10 cellular contexts compared by ENCODE assay signal in genomic region chr16:66364117-66364958, GRCh38. TPM values are rescaled to one million over a fixed set of nuclear protein-coding genes. Genes with fewer than 3 reads are reported as not detected.
A peak's percentile ranks its signal among the peaks of the same experiment; 100 is the strongest.
DNase-seq lines count a peak whose midpoint lies in the region; ATAC-seq and TF ChIP-seq lines count a peak whose summit lies in the region.
"Had no signal": no experiment of that assay in that cellular context is flagged by ENCODE, and none has a peak within 500 bp of the region (broad histone marks: within the 10 kb centered on the region; RNA-seq: fewer than 3 reads in every experiment).

No MANE protein-coding gene starts in this region.

- peaks cover 4% of the 10 kb centered on the region; the same call in 1 of the 2 replicates for H3K27me3 ChIP-seq in SJCRH30
- no peaks in the 10 kb centered on the region for H3K27me3 ChIP-seq in brain microvascular endothelial cell (replicated peaks)
- peaks cover 5% of the 10 kb centered on the region for H3K27me3 ChIP-seq in effector memory CD4-positive, alpha-beta T cell (replicated peaks; ENCODE audit: control insufficient read depth, insufficient read depth, low read length, poor library complexity, severe bottlenecking)

- H3K4me3 ChIP-seq in SJCRH30: no peak overlapping the region
- H3K4me3 ChIP-seq in fibroblast of villous mesenchyme (ENCODE audit: low read depth, low read length): no peak overlapping the region
- no peak overlapping the region for H3K4me3 ChIP-seq in brain microvascular endothelial cell (ENCODE audit: low read depth, low read length)
- no peak overlapping the region for H3K4me3 ChIP-seq in effector memory CD4-positive, alpha-beta T cell (ENCODE audit: insufficient read depth, low read depth, low read length, poor library complexity, severe bottlenecking)

- H3K9me3 ChIP-seq in SJCRH30 (replicated peaks): no peaks in the 10 kb centered on the region
- no peaks in the 10 kb centered on the region for H3K9me3 ChIP-seq in effector memory CD4-positive, alpha-beta T cell (ENCODE audit: control insufficient read depth, low read length)

- no peak for TF ChIP-seq CTCF in fibroblast of villous mesenchyme (IDR thresholded peaks at IDR 0.05; ENCODE audit: insufficient read depth, low read depth, low read length)
- TF ChIP-seq CTCF in progenitor cell of endocrine pancreas (IDR thresholded peaks at IDR 0.05; ENCODE audit: unreplicated experiment): no peak
- no peak for TF ChIP-seq CTCF in brain microvascular endothelial cell (IDR thresholded peaks at IDR 0.05; ENCODE audit: low read depth, low read length, missing control alignments)

- peak overlapping the region; percentile 8 for H3K27ac Mint-ChIP-seq in progenitor cell of endocrine pancreas

- peaks cover 4% of the 10 kb centered on the region; the same call in 1 of the 2 replicates for H3K4me1 ChIP-seq in SJCRH30
- H3K4me1 ChIP-seq in effector memory CD4-positive, alpha-beta T cell (ENCODE audit: control insufficient read depth, insufficient read depth, low read length, poor library complexity, severe bottlenecking): no peaks in the 10 kb centered on the region

- H3K36me3 Mint-ChIP-seq in progenitor cell of endocrine pancreas (ENCODE audit: insufficient read depth): no peaks in the 10 kb centered on the region

- in situ Hi-C loops in brain microvascular endothelial cell (cut with HindIII; ENCODE audit: low pct_ligation_motif_present, low sequenced_read_pairs): no loop called here

- peaks cover 12% of the 10 kb centered on the region for H3K4me1 Mint-ChIP-seq in progenitor cell of endocrine pancreas (ENCODE audit: low read depth)

- H3K36me3 ChIP-seq in SJCRH30 (no peaks in the 10 kb centered on the region), brain microvascular endothelial cell (replicated peaks) (no peaks in the 10 kb centered on the region)
- no peaks in the 10 kb centered on the region for H3K36me3 ChIP-seq in effector memory CD4-positive, alpha-beta T cell (ENCODE audit: control insufficient read depth, insufficient read depth, low read length)

- peaks cover 42% of the 10 kb centered on the region for H3K27me3 Mint-ChIP-seq in progenitor cell of endocrine pancreas

- ATAC-seq in HG02798 (IDR thresholded peaks at IDR 0.05; ENCODE audit: poor library complexity, unreplicated experiment): no peak
- ATAC-seq in HG03460 (IDR thresholded peaks at IDR 0.05; ENCODE audit: unreplicated experiment): no peak

- no peak overlapping the region for H3K27ac ChIP-seq in SJCRH30
- H3K27ac ChIP-seq in brain microvascular endothelial cell: no peak overlapping the region
- H3K27ac ChIP-seq in effector memory CD4-positive, alpha-beta T cell (ENCODE audit: insufficient read depth, low read length, poor library complexity, severe bottlenecking): no peak overlapping the region

- DNase-seq in DMS 273 treated with DMSO at 0.1 percent for 48 hours (lab: John Stamatoyannopoulos, UW): peak; percentile 98
- DNase-seq in SJCRH30: peak; percentile 45 to 54
- DNase-seq in fibroblast of villous mesenchyme (ENCODE audit: low read depth): peak; percentile 3
- DNase-seq in progenitor cell of endocrine pancreas (ENCODE audit: low spot score, unreplicated experiment): no peak
- no peak for DNase-seq in brain microvascular endothelial cell
- DNase-seq in effector memory CD4-positive, alpha-beta T cell: no peak
- DNase-seq: DND-41, NCI-H2081 had no signal

- no peaks in the 10 kb centered on the region for H3K9me3 Mint-ChIP-seq in progenitor cell of endocrine pancreas (ENCODE audit: low read depth)

- no peak overlapping the region for H3K4me3 Mint-ChIP-seq in progenitor cell of endocrine pancreas (ENCODE audit: low read depth)

RNA-seq across cellular contexts. Expression of gene CDH5, which starts 2.2 kb away (rescaled TPM):
- 0.16 and 0.25 TPM in 2 replicates for total RNA-seq in SJCRH30 (2014; rRNA removed; shearing (Covaris generic))
- total RNA-seq in fibroblast of villous mesenchyme: not detected in 2 replicates
- 0.36 TPM in 1 of 2 replicates, not detected in the other for total RNA-seq in progenitor cell of endocrine pancreas

Comparison
In these comparisons a context has a peak if more than half of its experiments do, and no peak if none do; other contexts are left out.
1. DNase-seq: peak in DMS 273 treated with DMSO at 0.1 percent for 48 hours (single experiment), SJCRH30 (2 of 2) and fibroblast of villous mesenchyme (single experiment); none in progenitor cell of endocrine pancreas (single experiment), brain microvascular endothelial cell (single experiment) and effector memory CD4-positive, alpha-beta T cell (0 of 3).